ENCODE assay signal across 9 cellular contexts in the genomic region with DNA sequence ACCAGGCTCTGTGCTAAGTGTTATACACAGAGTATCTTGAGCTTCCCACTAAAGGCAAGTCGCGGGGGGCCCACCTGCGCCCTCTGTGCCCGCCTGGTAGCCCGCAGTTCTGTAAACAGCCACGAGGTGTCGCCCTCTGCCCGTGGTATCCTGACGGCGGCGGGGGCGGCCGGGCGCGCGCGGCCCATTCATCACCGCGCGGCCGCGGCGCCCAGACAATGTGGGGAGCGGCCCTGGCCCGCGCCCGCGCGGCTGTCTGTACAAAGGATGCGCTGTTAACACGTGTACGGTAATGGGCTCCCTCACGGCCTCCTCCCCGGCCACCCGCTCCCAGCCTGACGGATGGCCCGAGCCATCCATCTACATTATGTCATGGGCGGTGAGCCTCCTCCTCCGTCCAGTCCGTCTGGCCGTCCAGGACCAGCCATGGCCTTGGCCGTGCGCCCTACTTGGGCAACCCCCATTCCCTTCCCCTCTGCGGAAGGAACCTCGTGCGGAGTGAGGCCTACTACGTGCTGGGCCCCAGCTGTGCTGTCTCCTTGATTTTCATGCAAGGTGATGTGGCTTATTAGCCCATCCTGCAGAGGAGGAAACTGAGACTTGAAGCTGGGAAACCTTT.
DNase-seq lines count a peak whose midpoint lies in the region; TF ChIP-seq lines count a peak whose summit lies in the region.
"Had no signal": no experiment of that assay in that cellular context is flagged by ENCODE, and none has a peak within 500 bp of the region (broad histone marks: within the 10 kb centered on the region; RNA-seq: fewer than 3 reads in every experiment).

No MANE protein-coding gene starts in this region.

- DNase-seq in NCI-H1417 (lab: John Stamatoyannopoulos, UW) (peak in 2 of 3 experiments; percentile 42 to 49), NCI-H1417 treated with DMSO at 0.1 percent for 48 hours (lab: John Stamatoyannopoulos, UW) (no peak), cardiac septum (ENCODE audit: low spot score) (peak; percentile 78), posterior cingulate gyrus (peak in 9 of 10 donors; percentile 40 to 94 (median 66)), NCI-H1105 (lab: John Stamatoyannopoulos, UW) (no peak), SKM-1 (lab: John Stamatoyannopoulos, UW; ENCODE audit: unreplicated experiment) (no peak)
- DNase-seq in activated naive CD4-positive, alpha-beta T cell treated with anti-CD3 and anti-CD28 coated beads, Interleukin-2, amount 50 U/mL, for 16 hours = peak; percentile 64

- no peaks in the 10 kb centered on the region for H4K20me1 ChIP-seq in OCI-LY1 (ENCODE audit: insufficient read depth, low read length)

- H3K9me2 ChIP-seq in OCI-LY1 (ENCODE audit: low read depth, low read length) = no peaks in the 10 kb centered on the region

- TF ChIP-seq CTCF in OCI-LY1 (IDR thresholded peaks at IDR 0.05; ENCODE audit: low read length) = peak; percentile 41

- intact Hi-C loops in cardiac septum (cut with DNase I) = loop anchor here (2.0 to 10.0 kb wide), 4 partner anchors 79 to 1252 kb away; no protein-coding TSS in a partner anchor
- intact Hi-C loops in posterior cingulate gyrus (cut with DNase I) = loop anchor here (2.0 to 5.0 kb wide), 3 partner anchors 1048 to 1252 kb away; no protein-coding TSS in a partner anchor

- H3K79me2 ChIP-seq in OCI-LY1 (ENCODE audit: insufficient read depth, low read length) = no peaks in the 10 kb centered on the region

- H3K27ac ChIP-seq in OCI-LY1 (ENCODE audit: low read depth, low read length, poor library complexity, severe bottlenecking) = no peak overlapping the region
- H3K27ac ChIP-seq: BLaER1 had no signal

- no peak overlapping the region for H3K4me3 ChIP-seq in OCI-LY1 (ENCODE audit: low read depth, low read length, poor library complexity, severe bottlenecking)
- H3K4me3 ChIP-seq: BLaER1 had no signal

- no peak overlapping the region for H3K4me2 ChIP-seq in OCI-LY1 (ENCODE audit: low read length)
- H3K4me2 ChIP-seq: BLaER1 had no signal

- H3K9ac ChIP-seq in OCI-LY1 (ENCODE audit: low read length) = no peak overlapping the region
- H3K9ac ChIP-seq: BLaER1 had no signal

- H3K36me3 ChIP-seq in OCI-LY1 (ENCODE audit: insufficient read depth, low read length) = no peaks in the 10 kb centered on the region; the same call in 1 of the 2 replicates

- H3K9me3 ChIP-seq in OCI-LY1 (ENCODE audit: low read length) = peaks cover 8% of the 10 kb centered on the region

- H3K4me1 ChIP-seq in OCI-LY1 (ENCODE audit: insufficient read depth, low read length, severe bottlenecking) = no peaks in the 10 kb centered on the region
- H3K4me1 ChIP-seq: BLaER1 had no signal

- no peaks in the 10 kb centered on the region for H3F3A ChIP-seq in OCI-LY1 (ENCODE audit: insufficient read depth, low read length)

- no peak overlapping the region for H2AFZ ChIP-seq in OCI-LY1 (ENCODE audit: low read length)

- H3K27me3 ChIP-seq in OCI-LY1 (ENCODE audit: insufficient read depth, low read length) = no peaks in the 10 kb centered on the region
- H3K27me3 ChIP-seq: BLaER1 had no signal

Comparison
In these comparisons a context has a peak if more than half of its experiments do, and no peak if none do; other contexts are left out.
1. DNase-seq: peak in NCI-H1417 (2 of 3), activated naive CD4-positive, alpha-beta T cell treated with anti-CD3 and anti-CD28 coated beads, Interleukin-2, amount 50 U/mL, for 16 hours (single experiment), cardiac septum (single experiment) and posterior cingulate gyrus (9 of 10); none in NCI-H1417 treated with DMSO at 0.1 percent for 48 hours (single experiment), NCI-H1105 (single experiment) and SKM-1 (single experiment).